21 cellular contexts compared by ENCODE assay signal in the genomic region with DNA sequence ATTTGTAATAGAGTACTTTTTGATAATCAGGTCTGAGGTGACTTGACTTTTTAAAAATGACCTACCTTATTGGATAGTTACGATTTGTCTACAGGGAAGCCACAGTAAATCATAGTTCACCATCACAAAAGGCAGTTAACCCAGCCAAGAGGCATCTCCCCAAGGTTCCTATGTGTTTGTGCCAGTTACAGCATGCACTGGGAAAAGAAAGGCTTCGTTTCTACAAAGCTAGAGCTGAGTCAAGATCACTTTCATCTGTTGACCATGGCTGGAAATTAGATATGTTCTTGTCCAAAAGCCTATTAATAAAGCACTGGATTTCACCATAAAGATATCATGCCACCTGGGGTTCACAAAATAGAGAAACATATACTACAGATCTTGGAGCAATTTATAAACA.
"Had no signal": no experiment of that assay in that cellular context is flagged by ENCODE, and none has a peak within 500 bp of the region (broad histone marks: within the 10 kb centered on the region; RNA-seq: fewer than 3 reads in every experiment).

No MANE protein-coding gene starts in this region.

- ATAC-seq: activated CD4-positive, alpha-beta T cell treated with anti-CD3 and anti-CD28 coated beads for 36 hours; activated T-helper 17 cell treated with anti-CD3 and anti-CD28 coated beads, Interleukin-2, amount 50 U/mL, for 72 hours; left lobe of liver; lower lobe of right lung; naive thymus-derived CD8-positive, alpha-beta T cell; stimulated activated naive CD8-positive, alpha-beta T cell treated with anti-CD3 and anti-CD28 coated beads, Interleukin-15, Interleukin-2, amounts not matched to agents 100 U/mL and 50 U/mL, for 24 hours; T-cell; WTC11 had no signal

- H3K4me1 ChIP-seq: lower lobe of right lung, prostate gland, thyroid gland had no signal

- H3K9me3 ChIP-seq: adrenal gland, ascending aorta, lower lobe of right lung, prostate gland, thyroid gland had no signal

- H3K27me3 ChIP-seq: adrenal gland, ascending aorta, thyroid gland had no signal

- H3K27ac ChIP-seq: adrenal gland, epithelial cell of prostate, lower lobe of right lung, prostate gland, thyroid gland had no signal

- H3K4me3 ChIP-seq: adrenal gland, ascending aorta, lower lobe of right lung, prostate gland, thyroid gland had no signal

- H3K36me3 ChIP-seq: adrenal gland, ascending aorta, prostate gland, thyroid gland had no signal

- DNase-seq: activated CD4-positive, alpha-beta T cell treated with anti-CD3 and anti-CD28 coated beads for 36 hours; activated CD4-positive, alpha-beta T cell treated with anti-CD3 and anti-CD28 coated beads, Interleukin-2, amount 50 U/mL, for 4 hours; activated CD8-positive, alpha-beta memory T cell treated with anti-CD3 and anti-CD28 coated beads for 24 hours; activated CD8-positive, alpha-beta memory T cell treated with anti-CD3 and anti-CD28 coated beads, Interleukin-2, amount 50 U/mL, for 4 hours; activated T-cell treated with anti-CD3 and anti-CD28 coated beads, Interleukin-2, amount 50 U/mL, for 24 hours; adrenal gland; endodermal cell; foreskin melanocyte; lower lobe of right lung; naive thymus-derived CD8-positive, alpha-beta T cell; stimulated activated CD4-positive, alpha-beta T cell treated with anti-CD3 and anti-CD28 coated beads, Interleukin-12 subunit alpha, Interleukin-12 subunit beta, amount 100 ng/mL, for 4 hours; stimulated activated CD4-positive, alpha-beta T cell treated with anti-CD3 and anti-CD28 coated beads, Interleukin-4, amount 100 ng/mL, for 4 hours; stimulated activated naive CD8-positive, alpha-beta T cell treated with anti-CD3 and anti-CD28 coated beads, Interleukin-15, Interleukin-2, amounts not matched to agents 100 U/mL and 50 U/mL, for 24 hours; T-cell; thyroid gland had no signal
